Comparison of ENCODE assay signal across 1 cellular context in the genomic region with DNA sequence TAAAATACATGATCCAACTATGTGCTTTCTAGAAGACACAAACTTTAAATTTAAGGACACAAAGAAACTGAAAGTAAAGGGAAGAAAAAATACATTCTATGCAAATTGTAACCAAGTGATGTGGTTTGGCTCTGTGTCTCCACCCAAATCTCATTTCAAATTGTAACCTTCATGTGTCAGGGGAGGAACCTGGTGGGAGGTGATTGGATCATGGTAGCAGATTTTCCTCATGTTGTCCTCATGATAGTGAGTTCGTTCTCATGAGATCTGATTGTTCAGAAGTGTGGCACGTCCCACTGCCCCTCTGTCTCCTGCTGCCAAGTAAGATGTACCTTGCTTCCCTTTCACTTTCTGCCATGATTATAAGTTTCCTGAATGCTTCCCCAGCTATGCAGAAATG.
TF ChIP-seq lines count a peak whose summit lies in the region.

No MANE protein-coding gene starts in this region.

TF ChIP-seq in A549, 52 proteins besides CTCF, POLR2A, EP300 and RAD21:
- no peak for TF ChIP-seq MAFK (IDR thresholded peaks at IDR 0.05; ENCODE audit: partially characterized antibody)
- TF ChIP-seq, protein P1, sequence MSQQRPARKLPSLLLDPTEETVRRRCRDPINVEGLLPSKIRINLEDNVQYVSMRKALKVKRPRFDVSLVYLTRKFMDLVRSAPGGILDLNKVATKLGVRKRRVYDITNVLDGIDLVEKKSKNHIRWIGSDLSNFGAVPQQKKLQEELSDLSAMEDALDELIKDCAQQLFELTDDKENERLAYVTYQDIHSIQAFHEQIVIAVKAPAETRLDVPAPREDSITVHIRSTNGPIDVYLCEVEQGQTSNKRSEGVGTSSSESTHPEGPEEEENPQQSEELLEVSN (IDR thresholded peaks at IDR 0.05; ENCODE audit: borderline replicate concordance, low read depth): no peak
- no peak for TF ChIP-seq EHMT2 (IDR thresholded peaks at IDR 0.05; ENCODE audit: low read depth)
- TF ChIP-seq FOXS1 (CRISPR knock-in tag; IDR thresholded peaks at IDR 0.05): no peak
- TF ChIP-seq CEBPB (IDR thresholded peaks at IDR 0.05): no peak
- no peak for TF ChIP-seq NPAS2 (CRISPR knock-in tag; IDR thresholded peaks at IDR 0.05; ENCODE audit: borderline replicate concordance)
- no peak for TF ChIP-seq EHF (CRISPR knock-in tag; IDR thresholded peaks at IDR 0.05)
- no peak for TF ChIP-seq FOSB (CRISPR knock-in tag; IDR thresholded peaks at IDR 0.05)
- TF ChIP-seq FOSL2 (IDR thresholded peaks at IDR 0.05): no peak
- TF ChIP-seq FOSL2 (CRISPR knock-in tag; IDR thresholded peaks at IDR 0.05): no peak
- TF ChIP-seq HEYL (CRISPR knock-in tag; IDR thresholded peaks at IDR 0.05): no peak
- TF ChIP-seq TP53 (CRISPR knock-in tag; IDR thresholded peaks at IDR 0.05): no peak
- no peak for TF ChIP-seq JUNB (IDR thresholded peaks at IDR 0.05)
- no peak for TF ChIP-seq HDAC2 (IDR thresholded peaks at IDR 0.05)
- TF ChIP-seq MYC (IDR thresholded peaks at IDR 0.05; ENCODE audit: borderline replicate concordance, low read length): no peak
- no peak for TF ChIP-seq ZSCAN20 (CRISPR knock-in tag; IDR thresholded peaks at IDR 0.05)
- TF ChIP-seq PHF8 (IDR thresholded peaks at IDR 0.05; ENCODE audit: borderline replicate concordance, low read depth): no peak
- no peak for TF ChIP-seq HOXA7 (CRISPR knock-in tag; IDR thresholded peaks at IDR 0.05)
- no peak for TF ChIP-seq JUN (IDR thresholded peaks at IDR 0.05)
